Comparison of ENCODE assay signal across 8 cellular contexts in the genomic region with DNA sequence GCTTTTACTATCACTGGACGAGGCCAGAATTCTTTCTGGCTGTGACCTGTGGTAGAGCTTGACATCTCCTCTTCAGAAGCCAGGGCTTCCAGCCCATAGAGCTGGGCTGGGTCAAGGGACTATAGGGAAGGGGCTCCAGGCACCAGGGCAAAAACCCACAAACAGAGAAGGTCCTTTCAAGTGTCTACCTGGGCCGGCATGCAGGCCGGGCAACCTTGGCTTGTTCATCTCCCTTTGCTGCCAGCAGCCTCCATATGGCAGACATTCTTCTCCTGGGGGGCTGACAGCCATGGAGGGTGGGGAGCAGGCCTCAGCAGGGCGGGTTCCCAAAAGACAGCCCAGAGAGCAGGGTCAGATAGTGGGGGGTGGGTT. TPM values are rescaled to one million over a fixed set of nuclear protein-coding genes. Genes with fewer than 3 reads are reported as not detected.
A peak's percentile ranks its signal among the peaks of the same experiment; 100 is the strongest.
DNase-seq lines count a peak whose midpoint lies in the region; TF ChIP-seq lines count a peak whose summit lies in the region.
"Not testable (repeated sequence)": the region's sequence is repeated elsewhere in the genome, so short reads cannot be mapped to it uniquely, and the experiment has no call there.

No MANE protein-coding gene starts in this region.

- not testable (repeated sequence) for H3K36me3 ChIP-seq in DOHH2 (ENCODE audit: control insufficient read depth, low read length); OCI-LY1 (ENCODE audit: insufficient read depth, low read length); mucosa of stomach (ENCODE audit: control insufficient read depth, insufficient read depth, low read length); rectal smooth muscle tissue (ENCODE audit: control insufficient read depth, insufficient read depth, low read length); vagina

- H4K20me1 ChIP-seq in DOHH2 (ENCODE audit: control insufficient read depth, insufficient read depth, low read depth, low read length), result peaks cover 12% of the 10 kb centered on the region
- H4K20me1 ChIP-seq in OCI-LY1 (ENCODE audit: insufficient read depth, low read length), result not testable (repeated sequence)

- H3K4me1 ChIP-seq in DOHH2 (ENCODE audit: control insufficient read depth, low read length), result peaks cover 31% of the 10 kb centered on the region
- peaks cover 52% of the 10 kb centered on the region for H3K4me1 ChIP-seq in OCI-LY1 (ENCODE audit: insufficient read depth, low read length, severe bottlenecking)
- peaks cover 21% of the 10 kb centered on the region for H3K4me1 ChIP-seq in mucosa of stomach (ENCODE audit: control insufficient read depth, insufficient read depth, low read length)
- H3K4me1 ChIP-seq in rectal smooth muscle tissue (ENCODE audit: control insufficient read depth, insufficient read depth, low read length), result not testable (repeated sequence)
- peaks cover 31% of the 10 kb centered on the region for H3K4me1 ChIP-seq in vagina

- DNase-seq in activated CD4-positive, alpha-beta memory T cell treated with anti-CD3 and anti-CD28 coated beads, Interleukin-2, amount 10 ng/mL, durations not matched to agents 7 days and 5 days; MCF 10A (ENCODE audit: unreplicated experiment); glutamatergic neuron: not testable (repeated sequence)
- DNase-seq in vagina (ENCODE audit: extremely low spot score in 2 of 2), result peak; percentile 49 to 83

- H3K36me3 Mint-ChIP-seq in activated CD4-positive, alpha-beta memory T cell treated with anti-CD3 and anti-CD28 coated beads, Interleukin-2, amount 10 ng/mL, durations not matched to agents 7 days and 5 days (ENCODE audit: low read depth); glutamatergic neuron (ENCODE audit: unreplicated experiment): not testable (repeated sequence)
- peaks cover 16% of the 10 kb centered on the region for H3K36me3 Mint-ChIP-seq in MCF 10A (ENCODE audit: insufficient read depth, unreplicated experiment)

- POLR2A ChIA-PET in activated CD4-positive, alpha-beta memory T cell treated with anti-CD3 and anti-CD28 coated beads, Interleukin-2, amount 10 ng/mL, durations not matched to agents 7 days and 5 days (lab: Charles Lee), result interaction anchor here (0.7 to 2.1 kb wide), 2 partner anchors 14 to 18 kb away, joined by 3 to 16 read pairs; a partner anchor contains a TSS
- POLR2A ChIA-PET in MCF 10A (lab: Yijun Ruan, JAX), result interaction anchor here (0.6 to 2.1 kb wide), 3 partner anchors 14 to 24 kb away, joined by 3 to 15 read pairs (median 6); a partner anchor contains a TSS

- not testable (repeated sequence) for H2AFZ ChIP-seq in OCI-LY1 (ENCODE audit: low read length)

- not testable (repeated sequence) for H3K27me3 ChIP-seq in DOHH2 (ENCODE audit: control insufficient read depth, low read length); OCI-LY1 (ENCODE audit: insufficient read depth, low read length); mucosa of stomach (ENCODE audit: control insufficient read depth, insufficient read depth, low read length); rectal smooth muscle tissue (ENCODE audit: control insufficient read depth, insufficient read depth, low read length); vagina

- H3K4me3 Mint-ChIP-seq in activated CD4-positive, alpha-beta memory T cell treated with anti-CD3 and anti-CD28 coated beads, Interleukin-2, amount 10 ng/mL, durations not matched to agents 7 days and 5 days, result peak overlapping the region; percentile 68
- H3K4me3 Mint-ChIP-seq in MCF 10A (ENCODE audit: unreplicated experiment) (peak overlapping the region; percentile 66), glutamatergic neuron (ENCODE audit: unreplicated experiment) (peak overlapping the region; percentile 78)

- not testable (repeated sequence) for H3K27ac Mint-ChIP-seq in activated CD4-positive, alpha-beta memory T cell treated with anti-CD3 and anti-CD28 coated beads, Interleukin-2, amount 10 ng/mL, durations not matched to agents 7 days and 5 days; MCF 10A (ENCODE audit: low read depth, unreplicated experiment)
- H3K27ac Mint-ChIP-seq in glutamatergic neuron (ENCODE audit: unreplicated experiment), result peak overlapping the region; percentile 95

- H3K79me2 ChIP-seq in DOHH2 (ENCODE audit: control insufficient read depth, low read length); OCI-LY1 (ENCODE audit: insufficient read depth, low read length): not testable (repeated sequence)

- H3K4me3 ChIP-seq in DOHH2 (ENCODE audit: low read length); mucosa of stomach (ENCODE audit: low read length); vagina: not testable (repeated sequence)
- H3K4me3 ChIP-seq in OCI-LY1 (ENCODE audit: low read depth, low read length, poor library complexity, severe bottlenecking) (peak overlapping the region; percentile 63), rectal smooth muscle tissue (ENCODE audit: low read length) (peak overlapping the region; percentile 70)

- not testable (repeated sequence) for H3K9me2 ChIP-seq in DOHH2 (replicated peaks; ENCODE audit: control insufficient read depth, low read length); OCI-LY1 (ENCODE audit: low read depth, low read length)

- not testable (repeated sequence) for H3K9ac ChIP-seq in OCI-LY1 (ENCODE audit: low read length); rectal smooth muscle tissue (ENCODE audit: low read length)
- H3K9ac ChIP-seq in mucosa of stomach (ENCODE audit: low read length), result peak overlapping the region; percentile 89

- H3K4me2 ChIP-seq in DOHH2 (ENCODE audit: low read length) (peak overlapping the region; percentile 75; the same call in 1 of the 2 replicates), OCI-LY1 (ENCODE audit: low read length) (peak overlapping the region; percentile 89)

- not testable (repeated sequence) for H3K9me3 ChIP-seq in DOHH2 (ENCODE audit: control insufficient read depth, insufficient read depth, low read length); OCI-LY1 (ENCODE audit: low read length); mucosa of stomach (ENCODE audit: control insufficient read depth, low read length); vagina

- BruUV-seq in MCF 10A (replicated peaks; lab: Mats Ljungman, UMichigan), result not testable (repeated sequence)

- CTCF ChIA-PET in activated CD4-positive, alpha-beta memory T cell treated with anti-CD3 and anti-CD28 coated beads, Interleukin-2, amount 10 ng/mL, durations not matched to agents 7 days and 5 days (lab: Charles Lee), result not testable (repeated sequence)
- CTCF ChIA-PET in MCF 10A (lab: Yijun Ruan, JAX), result interaction anchor here (0.7 kb wide), 1 partner anchor 229 kb away, joined by 4 read pairs; no protein-coding TSS in a partner anchor

- H3K27me3 Mint-ChIP-seq in activated CD4-positive, alpha-beta memory T cell treated with anti-CD3 and anti-CD28 coated beads, Interleukin-2, amount 10 ng/mL, durations not matched to agents 7 days and 5 days; MCF 10A (ENCODE audit: insufficient read depth, unreplicated experiment); glutamatergic neuron (ENCODE audit: unreplicated experiment): not testable (repeated sequence)

- not testable (repeated sequence) for TF ChIP-seq CTCF in DOHH2 (IDR thresholded peaks at IDR 0.05; ENCODE audit: low read depth, low read length, poor library complexity, severe bottlenecking); OCI-LY1 (IDR thresholded peaks at IDR 0.05; ENCODE audit: low read length); MCF 10A (IDR thresholded peaks at IDR 0.05; ENCODE audit: unreplicated experiment); glutamatergic neuron (IDR thresholded peaks at IDR 0.05; ENCODE audit: partially characterized antibody, unreplicated experiment); vagina (IDR thresholded peaks at IDR 0.05)

- intact Hi-C loops in MCF 10A (cut with micrococcal nuclease), result not testable (repeated sequence)
- intact Hi-C loops in vagina (cut with DNase I), result loop anchor here (2.0 kb wide), 1 partner anchor 19 kb away; a partner anchor contains a TSS

- not testable (repeated sequence) for H3K9me3 Mint-ChIP-seq in activated CD4-positive, alpha-beta memory T cell treated with anti-CD3 and anti-CD28 coated beads, Interleukin-2, amount 10 ng/mL, durations not matched to agents 7 days and 5 days; MCF 10A (ENCODE audit: unreplicated experiment)
- H3K9me3 Mint-ChIP-seq in glutamatergic neuron (ENCODE audit: unreplicated experiment), result peaks cover 10% of the 10 kb centered on the region

- H3K27ac ChIP-seq in DOHH2 (ENCODE audit: low read depth, low read length); OCI-LY1 (ENCODE audit: low read depth, low read length, poor library complexity, severe bottlenecking); rectal smooth muscle tissue (ENCODE audit: low read depth, low read length); vagina: not testable (repeated sequence)

- TF ChIP-seq POLR2A in vagina (IDR thresholded peaks at IDR 0.05), result not testable (repeated sequence)

- H3F3A ChIP-seq in DOHH2 (ENCODE audit: control insufficient read depth, insufficient read depth); OCI-LY1 (ENCODE audit: insufficient read depth, low read length): not testable (repeated sequence)

- peaks cover 37% of the 10 kb centered on the region for H3K4me1 Mint-ChIP-seq in activated CD4-positive, alpha-beta memory T cell treated with anti-CD3 and anti-CD28 coated beads, Interleukin-2, amount 10 ng/mL, durations not matched to agents 7 days and 5 days
- not testable (repeated sequence) for H3K4me1 Mint-ChIP-seq in MCF 10A (ENCODE audit: insufficient read depth, unreplicated experiment)
- peaks cover 11% of the 10 kb centered on the region for H3K4me1 Mint-ChIP-seq in glutamatergic neuron (ENCODE audit: low read depth, unreplicated experiment)

RNA-seq across cellular contexts. Expression of a gene that starts 18.0 kb away (rescaled TPM):
- 10 to 100 TPM; 54.3 to 60.8 TPM for total RNA-seq in activated CD4-positive, alpha-beta memory T cell treated with anti-CD3 and anti-CD28 coated beads, Interleukin-2, amount 10 ng/mL, durations not matched to agents 7 days and 5 days
- 14.6 and 24.6 TPM in 2 replicates for total RNA-seq in MCF 10A (2022)
- 7.0 TPM for total RNA-seq in glutamatergic neuron (ENCODE audit: unreplicated experiment)
- total RNA-seq in vagina, result 4.4 TPM

RNA-seq across cellular contexts. Expression of a gene that starts 21.6 kb away (rescaled TPM):
- total RNA-seq in activated CD4-positive, alpha-beta memory T cell treated with anti-CD3 and anti-CD28 coated beads, Interleukin-2, amount 10 ng/mL, durations not matched to agents 7 days and 5 days, result 10 to 100 TPM; 55.5 to 59.5 TPM
- total RNA-seq in MCF 10A (2022), result 55.4 and 59.1 TPM in 2 replicates
- 49.0 TPM for total RNA-seq in glutamatergic neuron (ENCODE audit: unreplicated experiment)
- total RNA-seq in vagina, result 36.6 TPM

RNA-seq across cellular contexts. Expression of a gene that starts 56.0 kb away (rescaled TPM):
- total RNA-seq in activated CD4-positive, alpha-beta memory T cell treated with anti-CD3 and anti-CD28 coated beads, Interleukin-2, amount 10 ng/mL, durations not matched to agents 7 days and 5 days, result 1 to 10 TPM; 5.4 to 6.1 TPM
- total RNA-seq in MCF 10A (2022) (0.83 and 1.3 TPM in 2 replicates), glutamatergic neuron (ENCODE audit: unreplicated experiment) (8.9 TPM), vagina (1.7 TPM)
